In genomic region chr11:326842-327580, GRCh38 we compare ENCODE assay signal across 8 cellular contexts. TPM values are rescaled to one million over a fixed set of nuclear protein-coding genes. Genes with fewer than 3 reads are reported as not detected.
DNase-seq lines count a peak whose midpoint lies in the region; ATAC-seq, FAIRE-seq and TF ChIP-seq lines count a peak whose summit lies in the region.

No MANE protein-coding gene starts in this region.

- intact Hi-C loops in transverse colon (cut with DNase I; ENCODE audit: low total_unique reads), result no loop called here

- no peaks in the 10 kb centered on the region for H3K27me3 ChIP-seq in effector memory CD4-positive, alpha-beta T cell (replicated peaks; ENCODE audit: control insufficient read depth, insufficient read depth, low read length, poor library complexity, severe bottlenecking)
- H3K27me3 ChIP-seq in muscle layer of duodenum (ENCODE audit: low read depth, low read length), result no peaks in the 10 kb centered on the region
- H3K27me3 ChIP-seq in transverse colon, result no peaks in the 10 kb centered on the region

- ATAC-seq in GM18909 (IDR thresholded peaks at IDR 0.05; ENCODE audit: poor library complexity, unreplicated experiment), result peak; percentile 64
- peak; percentile 55 for ATAC-seq in HG03064 (IDR thresholded peaks at IDR 0.05; ENCODE audit: low read depth, unreplicated experiment)

- in situ Hi-C loops in transverse colon (cut with MboI; ENCODE audit: low pct_ligation_motif_present in 1 of 4, low pct_unique_long_range_greater_than_20kb in 1 of 4, low sequenced_read_pairs in 3 of 4), result no loop called here

- H3K4me1 ChIP-seq in effector memory CD4-positive, alpha-beta T cell (ENCODE audit: control insufficient read depth, insufficient read depth, low read length, poor library complexity, severe bottlenecking), result peaks cover 37% of the 10 kb centered on the region
- peaks cover 19 to 21% of the 10 kb centered on the region in 2 donors for H3K4me1 ChIP-seq in muscle layer of duodenum (ENCODE audit: control insufficient read depth in 1 of 2, insufficient read depth in 2 of 2, low read length in 2 of 2)
- H3K4me1 ChIP-seq in transverse colon, result peaks cover 27 to 38% (median 34%) of the 10 kb centered on the region in 4 donors

- TF ChIP-seq CTCF in transverse colon (IDR thresholded peaks at IDR 0.05) (no peak), D721Med (IDR thresholded peaks at IDR 0.05; ENCODE audit: insufficient read depth, missing control alignments) (no peak)

- no peaks in the 10 kb centered on the region for H3K9me3 ChIP-seq in effector memory CD4-positive, alpha-beta T cell (ENCODE audit: control insufficient read depth, low read length)
- no peaks in the 10 kb centered on the region for H3K9me3 ChIP-seq in muscle layer of duodenum (ENCODE audit: control insufficient read depth in 1 of 2, low read length in 2 of 2)
- H3K9me3 ChIP-seq in transverse colon, result no peaks in the 10 kb centered on the region

- H3K4me3 ChIP-seq in effector memory CD4-positive, alpha-beta T cell (ENCODE audit: insufficient read depth, low read depth, low read length, poor library complexity, severe bottlenecking), result no peak overlapping the region
- H3K4me3 ChIP-seq in muscle layer of duodenum (ENCODE audit: low read depth in 1 of 2, low read length in 2 of 2) (peak overlapping the region; percentile 13 to 23), transverse colon (no peak overlapping the region)

- no peaks in the 10 kb centered on the region for H3K36me3 ChIP-seq in effector memory CD4-positive, alpha-beta T cell (ENCODE audit: control insufficient read depth, insufficient read depth, low read length)
- no peaks in the 10 kb centered on the region for H3K36me3 ChIP-seq in muscle layer of duodenum (ENCODE audit: control insufficient read depth in 1 of 2, insufficient read depth in 2 of 2, low read length in 2 of 2)
- no peaks in the 10 kb centered on the region for H3K36me3 ChIP-seq in transverse colon

- TF ChIP-seq EP300 in transverse colon (IDR thresholded peaks at IDR 0.05; ENCODE audit: low read depth), result no peak

- 27 to 60% methylated on average over 4 to 19 of the region's 19 CpGs for WGBS in transverse colon (ENCODE audit: low coverage in 1 of 2), 2 donors

- FAIRE-seq in D721Med (lab: Jason Lieb, UNC), result no peak

- peak overlapping the region; percentile 74 for H3K27ac ChIP-seq in effector memory CD4-positive, alpha-beta T cell (ENCODE audit: insufficient read depth, low read length, poor library complexity, severe bottlenecking)
- peak overlapping the region; percentile 89 for H3K27ac ChIP-seq in muscle layer of duodenum (ENCODE audit: low read length)
- H3K27ac ChIP-seq in transverse colon, result peak overlapping the region; percentile 80 to 87 (median 84)

- TF ChIP-seq POLR2A in transverse colon (IDR thresholded peaks at IDR 0.05), result no peak

- DNase-seq in UCSD-AML1 (lab: John Stamatoyannopoulos, UW; ENCODE audit: unreplicated experiment), result peak; percentile 63
- peak; percentile 32 to 53 (median 48) for DNase-seq in effector memory CD4-positive, alpha-beta T cell
- peak; percentile 87 for DNase-seq in transverse colon
- DNase-seq in D721Med (ENCODE audit: insufficient read length, low spot score), result no peak
- DNase-seq in NCI-H2107 treated with DMSO at 0.1 percent for 48 hours (lab: John Stamatoyannopoulos, UW; ENCODE audit: unreplicated experiment), result no peak

RNA-seq across cellular contexts. Expression of gene IFITM3, which starts 6.4 kb away (rescaled TPM):
- 100 to 1,000 TPM in 3 of 4 donors, 10 to 100 TPM in 1; 88.2 to 139 (median 123) TPM for total RNA-seq in transverse colon

RNA-seq across cellular contexts. Expression of gene IFITM1, which starts 13.2 kb away (rescaled TPM):
- total RNA-seq in transverse colon, result 100 to 1,000 TPM in 1 of 4 donors, 10 to 100 TPM in 3; 19.9 to 109 (median 60.5) TPM

RNA-seq across cellular contexts. Expression of gene IFITM2, which starts 19.4 kb away (rescaled TPM):
- 10 to 100 TPM; 19.1 to 78.6 (median 49.8) TPM for total RNA-seq in transverse colon

RNA-seq across cellular contexts. Expression of gene IFITM5, which starts 27.7 kb away (rescaled TPM):
- not detected for total RNA-seq in transverse colon

RNA-seq across cellular contexts. Expression of gene PGGHG, which starts 38.1 kb away (rescaled TPM):
- 100 to 1,000 TPM in 1 of 4 donors, 10 to 100 TPM in 3; 15.4 to 117 (median 30.8) TPM for total RNA-seq in transverse colon

Comparison
In these comparisons a context has a peak if more than half of its experiments do, and no peak if none do; other contexts are left out.
1. DNase-seq: peak in UCSD-AML1 (single experiment), effector memory CD4-positive, alpha-beta T cell (3 of 3) and transverse colon (single experiment); none in D721Med (single experiment) and NCI-H2107 treated with DMSO at 0.1 percent for 48 hours (single experiment).
2. H3K4me3 ChIP-seq: peak in muscle layer of duodenum (2 of 2); none in effector memory CD4-positive, alpha-beta T cell (single experiment) and transverse colon (0 of 4).
3. Peak in every context shown above with its lines, with median percentiles within 50 percentile points of each other: H3K27ac ChIP-seq.